1 cellular context compared by ENCODE assay signal in genomic region chr1:47868348-47868676, GRCh38.
TF ChIP-seq lines count a peak whose summit lies in the region.

No MANE protein-coding gene starts in this region.

TF ChIP-seq in HepG2, 621 proteins besides CTCF, POLR2A, EP300 and RAD21 (continued from another document):
- no peak for TF ChIP-seq AFF4 (CRISPR knock-in tag; IDR thresholded peaks at IDR 0.05)
- TF ChIP-seq HNRNPLL (IDR thresholded peaks at IDR 0.05; ENCODE audit: low read depth, low read length, poor library complexity, severe bottlenecking), result no peak
- no peak for TF ChIP-seq ZNF432 (CRISPR knock-in tag; IDR thresholded peaks at IDR 0.05; ENCODE audit: borderline replicate concordance)
- peak; percentile 44 for TF ChIP-seq ZFX (CRISPR knock-in tag; IDR thresholded peaks at IDR 0.05; ENCODE audit: low read depth)
- peak; percentile 79 for TF ChIP-seq ZNF687 (CRISPR knock-in tag; IDR thresholded peaks at IDR 0.05)
- TF ChIP-seq ZNF329 (CRISPR knock-in tag; IDR thresholded peaks at IDR 0.05; ENCODE audit: low read depth), result no peak
- no peak for TF ChIP-seq ZNF124 (CRISPR knock-in tag; IDR thresholded peaks at IDR 0.05)
- no peak for TF ChIP-seq ATAD3A (CRISPR knock-in tag; IDR thresholded peaks at IDR 0.05)
- no peak for TF ChIP-seq PRDM4 (CRISPR knock-in tag; IDR thresholded peaks at IDR 0.05; ENCODE audit: borderline replicate concordance)
- TF ChIP-seq ZBTB33 (CRISPR knock-in tag; IDR thresholded peaks at IDR 0.05), result 0 out of 2 replicates have a peak, but pooled peaks have one; percentile 35
- no peak for TF ChIP-seq ARNT (IDR thresholded peaks at IDR 0.05)
- no peak for TF ChIP-seq NBN (conservative IDR thresholded peaks at IDR 0.05)
- no peak for TF ChIP-seq TEAD3 (CRISPR knock-in tag; optimal IDR thresholded peaks at IDR 0.05; ENCODE audit: borderline replicate concordance)
- no peak for TF ChIP-seq ZNF557 (CRISPR knock-in tag; IDR thresholded peaks at IDR 0.05)
- no peak for TF ChIP-seq ZBTB14 (CRISPR knock-in tag; IDR thresholded peaks at IDR 0.05)
- TF ChIP-seq NFATC3 (CRISPR knock-in tag; IDR thresholded peaks at IDR 0.05), result no peak
- no peak for TF ChIP-seq PHF21A (CRISPR knock-in tag; IDR thresholded peaks at IDR 0.05)
- no peak for TF ChIP-seq ZUFSP (CRISPR knock-in tag; IDR thresholded peaks at IDR 0.05; ENCODE audit: borderline replicate concordance)
- no peak for TF ChIP-seq SNAPC2 (CRISPR knock-in tag; IDR thresholded peaks at IDR 0.05)
- TF ChIP-seq ZNF652 (CRISPR knock-in tag; IDR thresholded peaks at IDR 0.05; ENCODE audit: borderline replicate concordance, low read depth), result no peak
- TF ChIP-seq ZFP62 (CRISPR knock-in tag; IDR thresholded peaks at IDR 0.05), result no peak
- no peak for TF ChIP-seq RFX5 (IDR thresholded peaks at IDR 0.05; ENCODE audit: low read depth, low read length)
- TF ChIP-seq ELF4 (CRISPR knock-in tag; IDR thresholded peaks at IDR 0.05; ENCODE audit: borderline replicate concordance), result no peak
- no peak for TF ChIP-seq KLF13 (CRISPR knock-in tag; IDR thresholded peaks at IDR 0.05)
- no peak for TF ChIP-seq FIP1L1 (IDR thresholded peaks at IDR 0.05; ENCODE audit: borderline replicate concordance, insufficient read depth, low read depth, low read length)
- TF ChIP-seq SIN3A (IDR thresholded peaks at IDR 0.05; ENCODE audit: borderline replicate concordance, low read depth, low read length), result no peak
- TF ChIP-seq ZSCAN20 (CRISPR knock-in tag; IDR thresholded peaks at IDR 0.05; ENCODE audit: borderline replicate concordance), result no peak
- no peak for TF ChIP-seq ZC3H4 (CRISPR knock-in tag; IDR thresholded peaks at IDR 0.05; ENCODE audit: borderline replicate concordance)
- TF ChIP-seq TBP (CRISPR knock-in tag; IDR thresholded peaks at IDR 0.05), result no peak
- no peak for TF ChIP-seq ZNF180 (CRISPR knock-in tag; IDR thresholded peaks at IDR 0.05; ENCODE audit: borderline replicate concordance, low read depth)
- no peak for TF ChIP-seq MEIS1 (CRISPR knock-in tag; IDR thresholded peaks at IDR 0.05; ENCODE audit: borderline replicate concordance)
- TF ChIP-seq ZNF720 (CRISPR knock-in tag; IDR thresholded peaks at IDR 0.05), result no peak
- no peak for TF ChIP-seq PHF20 (CRISPR knock-in tag; IDR thresholded peaks at IDR 0.05)
- TF ChIP-seq ZEB1 (IDR thresholded peaks at IDR 0.05; ENCODE audit: insufficient replicate concordance, low read depth), result no peak
- TF ChIP-seq ZNF20 (CRISPR knock-in tag; IDR thresholded peaks at IDR 0.05), result no peak
